ENCODE assay signal across 8 cellular contexts in the genomic region with DNA sequence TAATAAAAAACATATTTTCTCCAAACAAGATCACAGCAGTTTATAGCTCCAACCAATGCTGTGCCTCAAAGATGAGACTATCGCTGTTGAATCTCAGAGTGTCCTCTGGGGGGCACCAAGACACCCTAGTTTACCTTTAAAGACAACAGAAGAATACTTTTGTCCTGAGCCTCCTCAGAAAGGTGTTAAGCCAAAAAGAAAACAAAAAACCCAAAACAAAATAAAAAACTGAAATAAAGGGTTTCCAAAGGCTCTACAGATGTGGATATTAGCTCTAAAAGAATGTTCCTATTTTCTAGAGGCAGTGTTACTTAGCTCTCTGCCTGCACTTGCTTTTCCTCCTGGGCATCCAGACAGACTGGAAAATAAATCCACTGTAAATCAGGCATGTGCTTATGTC.
A peak's percentile ranks its signal among the peaks of the same experiment; 100 is the strongest.
DNase-seq lines count a peak whose midpoint lies in the region; TF ChIP-seq lines count a peak whose summit lies in the region.

No MANE protein-coding gene starts in this region.

- peaks cover 0 to 26% of the 10 kb centered on the region in 2 donors for H3K36me3 ChIP-seq in vagina

- peaks cover 48% of the 10 kb centered on the region for H3K36me3 Mint-ChIP-seq in activated naive CD4-positive, alpha-beta T cell treated with anti-CD3 and anti-CD28 coated beads, Interleukin-2, amount 10 ng/mL, durations not matched to agents 7 days and 5 days

- H3K4me3 Mint-ChIP-seq in activated naive CD4-positive, alpha-beta T cell treated with anti-CD3 and anti-CD28 coated beads, Interleukin-2, amount 10 ng/mL, durations not matched to agents 7 days and 5 days, result no peak overlapping the region

- no peaks in the 10 kb centered on the region for H3K27me3 ChIP-seq in vagina

- no peak for TF ChIP-seq POLR2A in vagina (IDR thresholded peaks at IDR 0.05)

- H3K4me1 Mint-ChIP-seq in activated naive CD4-positive, alpha-beta T cell treated with anti-CD3 and anti-CD28 coated beads, Interleukin-2, amount 10 ng/mL, durations not matched to agents 7 days and 5 days, result peaks cover 24% of the 10 kb centered on the region

- no peaks in the 10 kb centered on the region for H3K9me3 Mint-ChIP-seq in activated naive CD4-positive, alpha-beta T cell treated with anti-CD3 and anti-CD28 coated beads, Interleukin-2, amount 10 ng/mL, durations not matched to agents 7 days and 5 days

- TF ChIP-seq CTCF in vagina (IDR thresholded peaks at IDR 0.05), result peak; percentile 42 to 75 (median 56)

- CTCF ChIA-PET in activated naive CD4-positive, alpha-beta T cell treated with anti-CD3 and anti-CD28 coated beads, Interleukin-2, amount 10 ng/mL, durations not matched to agents 7 days and 5 days (lab: Charles Lee), result interaction anchor here (0.6 to 7.9 kb wide), 38 partner anchors 8 to 383 kb away, joined by 3 to 161 read pairs (median 4); a partner anchor contains a TSS

- DNase-seq in SIG-M5 treated with dmso at 0.1 percent for 504 hours (lab: John Stamatoyannopoulos, UW; ENCODE audit: unreplicated experiment) (peak; percentile 47), SIG-M5 (lab: John Stamatoyannopoulos, UW) (no peak), LHCN-M2 (ENCODE audit: low read depth) (peak; percentile 55), RPMI7951 (ENCODE audit: low read depth) (peak; percentile 52), globus pallidus (ENCODE audit: low spot score) (peak; percentile 76), pons (ENCODE audit: low spot score) (peak; percentile 88), vagina (ENCODE audit: extremely low spot score in 2 of 2) (no peak)
- peak; percentile 74 for DNase-seq in activated naive CD4-positive, alpha-beta T cell treated with anti-CD3 and anti-CD28 coated beads, Interleukin-2, amount 10 ng/mL, durations not matched to agents 7 days and 5 days

- H3K27ac Mint-ChIP-seq in activated naive CD4-positive, alpha-beta T cell treated with anti-CD3 and anti-CD28 coated beads, Interleukin-2, amount 10 ng/mL, durations not matched to agents 7 days and 5 days, result no peak overlapping the region

- H3K4me3 ChIP-seq in vagina, result no peak overlapping the region

- H3K9me3 ChIP-seq in vagina, result no peaks in the 10 kb centered on the region

- no peaks in the 10 kb centered on the region for H3K27me3 Mint-ChIP-seq in activated naive CD4-positive, alpha-beta T cell treated with anti-CD3 and anti-CD28 coated beads, Interleukin-2, amount 10 ng/mL, durations not matched to agents 7 days and 5 days

- intact Hi-C loops in vagina (cut with DNase I), result no loop called here

- H3K27ac ChIP-seq in vagina, result no peak overlapping the region

- H3K4me1 ChIP-seq in vagina, result no peaks in the 10 kb centered on the region

Comparison
In these comparisons a context has a peak if more than half of its experiments do, and no peak if none do; other contexts are left out.
1. DNase-seq: peak in SIG-M5 treated with dmso at 0.1 percent for 504 hours (single experiment), LHCN-M2 (single experiment), RPMI7951 (single experiment), activated naive CD4-positive, alpha-beta T cell treated with anti-CD3 and anti-CD28 coated beads, Interleukin-2, amount 10 ng/mL, durations not matched to agents 7 days and 5 days (single experiment), globus pallidus (single experiment) and pons (single experiment); none in SIG-M5 (single experiment) and vagina (0 of 2).